Comparison of ENCODE assay signal across 8 cellular contexts in genomic region chr14:72894323-72894622, GRCh38. TPM values are rescaled to one million over a fixed set of nuclear protein-coding genes. Genes with fewer than 3 reads are reported as not detected.
A peak's percentile ranks its signal among the peaks of the same experiment; 100 is the strongest.
DNase-seq lines count a peak whose midpoint lies in the region; ATAC-seq and TF ChIP-seq lines count a peak whose summit lies in the region.

No MANE protein-coding gene starts in this region.

- ATAC-seq in CD8-positive, alpha-beta T cell: no peak

- no peak overlapping the region for H3K27ac Mint-ChIP-seq in CD8-positive, alpha-beta T cell
- peak overlapping the region; percentile 74 for H3K27ac Mint-ChIP-seq in osteocyte (ENCODE audit: unreplicated experiment)

- POLR2A ChIA-PET in CD8-positive, alpha-beta T cell (lab: Charles Lee): interaction anchor here (1.4 kb wide), 1 partner anchor 10 kb away, joined by 3 read pairs; no protein-coding TSS in a partner anchor
- POLR2A ChIA-PET in GM10248 (lab: Yijun Ruan, JAX): interaction anchor here (0.9 to 1.0 kb wide), 2 partner anchors 165 to 417 kb away, joined by 3 to 4 read pairs; no protein-coding TSS in a partner anchor

- H3K9me3 Mint-ChIP-seq in CD8-positive, alpha-beta T cell: no peaks in the 10 kb centered on the region
- H3K9me3 Mint-ChIP-seq in osteocyte (ENCODE audit: unreplicated experiment): no peaks in the 10 kb centered on the region

- H3K27me3 Mint-ChIP-seq in CD8-positive, alpha-beta T cell (ENCODE audit: low read depth): peaks cover 53% of the 10 kb centered on the region
- peaks cover 8% of the 10 kb centered on the region for H3K27me3 Mint-ChIP-seq in osteocyte (ENCODE audit: unreplicated experiment)

- H3K4me3 ChIP-seq in CD8-positive, alpha-beta T cell (ENCODE audit: low read depth, low read length): peak overlapping the region; percentile 74
- peak overlapping the region; percentile 91 for H3K4me3 ChIP-seq in OCI-LY3 (ENCODE audit: low read length)
- H3K4me3 ChIP-seq in epithelial cell of esophagus (ENCODE audit: low read length): peak overlapping the region; percentile 71

- peak overlapping the region; percentile 85; the same call in 1 of the 2 replicates for H2AFZ ChIP-seq in OCI-LY3 (ENCODE audit: low read depth, low read length)

- intact Hi-C loops in CD8-positive, alpha-beta T cell (cut with DNase I, micrococcal nuclease): loop anchor here (1.0 kb wide), 1 partner anchor 32 kb away; the partner anchor contains the start of gene DCAF4 (in 2 of the 2)

- peaks cover 8% of the 10 kb centered on the region for H3K27me3 ChIP-seq in CD8-positive, alpha-beta T cell (ENCODE audit: insufficient read depth, low read length)
- no peaks in the 10 kb centered on the region for H3K27me3 ChIP-seq in OCI-LY3 (ENCODE audit: low read depth, low read length)

- no peaks in the 10 kb centered on the region for H3K9me3 ChIP-seq in CD8-positive, alpha-beta T cell (ENCODE audit: low read length)
- H3K9me3 ChIP-seq in OCI-LY3 (ENCODE audit: insufficient read depth, low read length): no peaks in the 10 kb centered on the region

- peaks cover 39% of the 10 kb centered on the region for H3K79me2 ChIP-seq in OCI-LY3 (ENCODE audit: low read length)

- H4K20me1 ChIP-seq in OCI-LY3 (ENCODE audit: insufficient read depth, low read length): no peaks in the 10 kb centered on the region

- peak overlapping the region; percentile 97 for H3K4me3 Mint-ChIP-seq in CD8-positive, alpha-beta T cell
- H3K4me3 Mint-ChIP-seq in osteocyte (ENCODE audit: unreplicated experiment): peak overlapping the region; percentile 92

- DNase-seq in CD8-positive, alpha-beta T cell: peak in 1 of 7 experiments; percentile 4
- DNase-seq in epithelial cell of esophagus (ENCODE audit: low read depth) (no peak), osteocyte (ENCODE audit: extremely low spot score, unreplicated experiment) (no peak), middle frontal gyrus (ENCODE audit: extremely low spot score, low spot score) (no peak), GM10248 (ENCODE audit: extremely low spot score) (no peak), nucleus accumbens (lab: John Stamatoyannopoulos, UW) (no peak)
- no peak for DNase-seq in stimulated activated CD4-positive, alpha-beta T cell treated with anti-CD3 and anti-CD28 coated beads, Interleukin-2, amount 100 ng/mL, for 24 hours

- H3K36me3 ChIP-seq in CD8-positive, alpha-beta T cell (ENCODE audit: insufficient read depth, low read length): no peaks in the 10 kb centered on the region
- H3K36me3 ChIP-seq in OCI-LY3 (replicated peaks; ENCODE audit: low read depth, low read length): no peaks in the 10 kb centered on the region

- H3K36me3 Mint-ChIP-seq in CD8-positive, alpha-beta T cell: peaks cover 4% of the 10 kb centered on the region
- H3K36me3 Mint-ChIP-seq in osteocyte (ENCODE audit: unreplicated experiment): no peaks in the 10 kb centered on the region

- peaks cover 30% of the 10 kb centered on the region for H3K4me1 Mint-ChIP-seq in CD8-positive, alpha-beta T cell (ENCODE audit: low read depth)
- H3K4me1 Mint-ChIP-seq in osteocyte (ENCODE audit: unreplicated experiment): peaks cover 26% of the 10 kb centered on the region

- H3K27ac ChIP-seq in CD8-positive, alpha-beta T cell (ENCODE audit: low read depth, low read length): no peak overlapping the region
- no peak overlapping the region for H3K27ac ChIP-seq in OCI-LY3 (ENCODE audit: low read length)

- peak overlapping the region; percentile 62 for H3K9ac ChIP-seq in OCI-LY3 (ENCODE audit: low read length)

- TF ChIP-seq CTCF in CD8-positive, alpha-beta T cell (IDR thresholded peaks at IDR 0.05): no peak
- TF ChIP-seq CTCF in OCI-LY3 (IDR thresholded peaks at IDR 0.05; ENCODE audit: low read depth, low read length) (no peak), epithelial cell of esophagus (IDR thresholded peaks at IDR 0.05; ENCODE audit: insufficient read depth, low read depth, low read length, missing control alignments) (no peak), osteocyte (IDR thresholded peaks at IDR 0.05) (no peak), GM10248 (IDR thresholded peaks at IDR 0.05; ENCODE audit: control extremely low read depth, extremely low read depth, low read depth, missing control alignments) (no peak)

- peaks cover 21% of the 10 kb centered on the region for H3K4me1 ChIP-seq in CD8-positive, alpha-beta T cell (ENCODE audit: insufficient read depth, low read length)
- peaks cover 29% of the 10 kb centered on the region for H3K4me1 ChIP-seq in OCI-LY3 (ENCODE audit: low read length)

- CTCF ChIA-PET in CD8-positive, alpha-beta T cell (lab: Charles Lee): interaction anchor here (0.9 to 2.0 kb wide), 6 partner anchors 10 to 380 kb away, joined by 3 to 10 read pairs (median 4); no protein-coding TSS in a partner anchor
- CTCF ChIA-PET in GM10248 (lab: Yijun Ruan, JAX): interaction anchor here (0.9 to 5.5 kb wide), 8 partner anchors 10 to 417 kb away, joined by 3 to 53 read pairs (median 6); no protein-coding TSS in a partner anchor

- peak overlapping the region; percentile 100 for H3K4me2 ChIP-seq in OCI-LY3 (ENCODE audit: low read length)

RNA-seq across cellular contexts. Expression of gene DPF3, which starts 0.4 kb away (rescaled TPM):
- under 1 TPM; 0.28 to 0.65 TPM for total RNA-seq in CD8-positive, alpha-beta T cell
- 5.3 and 5.8 TPM in 2 replicates for total RNA-seq in osteocyte

RNA-seq across cellular contexts. Expression of gene DCAF4, which starts 32.0 kb away (rescaled TPM):
- 10 to 100 TPM; 21.9 to 26.6 TPM for total RNA-seq in CD8-positive, alpha-beta T cell
- total RNA-seq in osteocyte: 14.3 and 17.5 TPM in 2 replicates
